ENCODE assay signal across 8 cellular contexts in the genomic region with DNA sequence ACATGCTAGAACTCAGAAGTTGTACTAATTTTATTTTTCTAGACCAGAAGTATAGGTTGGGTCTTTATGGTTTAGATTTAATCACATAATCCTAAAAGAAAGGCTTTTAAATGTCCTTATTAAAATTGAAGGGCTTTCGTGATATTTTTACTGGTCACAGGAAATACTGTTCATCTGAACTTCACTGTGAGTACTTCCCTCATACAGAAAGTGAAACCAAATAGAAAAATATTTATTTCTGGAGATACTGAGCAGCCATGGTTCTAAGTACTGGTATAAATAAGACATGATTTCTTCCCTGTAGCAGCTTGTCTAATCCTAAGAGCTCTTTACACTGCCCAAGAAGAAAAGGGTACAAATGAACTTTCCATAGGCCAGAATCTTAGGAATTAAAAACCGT. TPM values are rescaled to one million over a fixed set of nuclear protein-coding genes. Genes with fewer than 3 reads are reported as not detected.
DNase-seq lines count a peak whose midpoint lies in the region; ATAC-seq and TF ChIP-seq lines count a peak whose summit lies in the region.

No MANE protein-coding gene starts in this region.

- H3K36me3 ChIP-seq in GM06990 (ENCODE audit: control insufficient read depth, insufficient read depth, low read length) (no peaks in the 10 kb centered on the region), SJSA1 (peaks cover 16% of the 10 kb centered on the region), psoas muscle (ENCODE audit: insufficient read depth in 1 of 2, low read depth in 1 of 2) (peaks cover 0 to 11% of the 10 kb centered on the region in 2 donors)

- H3K27ac ChIP-seq in SJSA1 (no peak overlapping the region), psoas muscle (peak overlapping the region; percentile 92)

- intact Hi-C loops in psoas muscle (cut with DNase I), result loop anchor here in 1 of 2 donors (5.0 kb wide), 1 partner anchor 126 kb away; no protein-coding TSS in a partner anchor

- 10 to 25% (median 20%) methylated on average over 2 of the region's 2 CpGs for WGBS in psoas muscle, 3 donors

- H3K9me3 ChIP-seq in SJSA1 (replicated peaks) (no peaks in the 10 kb centered on the region), psoas muscle (no peaks in the 10 kb centered on the region)

- no peaks in the 10 kb centered on the region for H3K27me3 ChIP-seq in GM06990 (replicated peaks; ENCODE audit: control insufficient read depth, insufficient read depth, low read length)
- H3K27me3 ChIP-seq in SJSA1 (replicated peaks), result peaks cover 9% of the 10 kb centered on the region; the same call in 1 of the 2 replicates
- H3K27me3 ChIP-seq in psoas muscle (ENCODE audit: insufficient read depth in 3 of 3, low read length in 2 of 3), result no peaks in the 10 kb centered on the region

- DNase-seq in GM06990 (ENCODE audit: extremely low read depth, insufficient read length) (peak; percentile 26), SJSA1 (ENCODE audit: low read depth in 1 of 2, low spot score in 2 of 2) (peak in 1 of 2 experiments; percentile 23), epidermal melanocyte (ENCODE audit: insufficient read length, low spot score) (peak; percentile 52), psoas muscle (no peak), NCI-H1694 treated with DMSO at 0.1 percent for 48 hours (lab: John Stamatoyannopoulos, UW) (no peak), SHP77 (lab: John Stamatoyannopoulos, UW) (no peak)

- ATAC-seq in HG02610 (IDR thresholded peaks at IDR 0.05; ENCODE audit: unreplicated experiment) (peak; percentile 46), psoas muscle (no peak), GM18505 (IDR thresholded peaks at IDR 0.05; ENCODE audit: unreplicated experiment) (no peak)

- no peak for TF ChIP-seq POLR2A in GM18505 (IDR thresholded peaks at IDR 0.05; ENCODE audit: borderline replicate concordance, extremely low read depth, insufficient read depth, insufficient read length)

- no peak for TF ChIP-seq CTCF in GM06990 (IDR thresholded peaks at IDR 0.05; ENCODE audit: insufficient read depth, low read length, poor library complexity, severe bottlenecking)
- no peak for TF ChIP-seq CTCF in psoas muscle (IDR thresholded peaks at IDR 0.05)

- peak overlapping the region; percentile 69 for H3K4me3 ChIP-seq in GM06990 (replicated peaks; ENCODE audit: low read depth, low read length)
- peak overlapping the region; percentile 12 for H3K4me3 ChIP-seq in SJSA1
- H3K4me3 ChIP-seq in psoas muscle, result peak overlapping the region; percentile 80

- peaks cover 9% of the 10 kb centered on the region for H3K4me1 ChIP-seq in SJSA1 (replicated peaks)
- H3K4me1 ChIP-seq in psoas muscle, result peaks cover 50% of the 10 kb centered on the region

RNA-seq across cellular contexts. Expression of a gene that starts 2.0 kb away (rescaled TPM):
- 13.5 and 14.8 TPM in 2 replicates for total RNA-seq in SJSA1 (2014; rRNA removed; shearing (Covaris generic))
- total RNA-seq in psoas muscle, result 10 to 100 TPM; 18.8 to 25.6 (median 21.5) TPM
- polyA plus RNA-seq in psoas muscle, result 1 to 10 TPM; 6.8 to 8.5 (median 7.8) TPM

Comparison
In these comparisons a context has a peak if more than half of its experiments do, and no peak if none do; other contexts are left out.
1. DNase-seq: peak in GM06990 (single experiment) and epidermal melanocyte (single experiment); none in psoas muscle (0 of 2), NCI-H1694 treated with DMSO at 0.1 percent for 48 hours (single experiment) and SHP77 (0 of 2).
2. H3K4me3 ChIP-seq: peak in every context shown above with its lines; median percentile 80 in psoas muscle; 69 in GM06990; 12 in SJSA1.